ENCODE assay signal across 18 cellular contexts in the genomic region with DNA sequence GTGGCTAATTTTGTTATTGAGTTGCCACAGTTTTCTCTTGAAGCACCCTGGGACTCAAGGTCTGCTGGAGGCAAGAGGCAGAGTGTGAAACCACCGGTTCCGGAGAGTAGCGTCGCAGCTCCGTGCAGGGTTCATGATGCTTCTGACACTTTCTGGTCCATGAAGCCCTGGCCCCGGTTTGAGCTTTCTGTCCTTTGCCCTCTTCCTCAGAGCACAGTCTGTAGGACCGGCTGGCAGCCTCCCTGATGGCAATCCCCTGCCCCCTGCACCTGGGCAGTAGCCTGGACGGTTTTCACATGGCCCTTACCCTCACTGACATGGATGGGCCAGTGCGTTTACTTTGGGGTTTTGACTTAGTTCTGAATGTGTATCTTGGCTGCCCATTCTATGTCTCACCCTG.
DNase-seq lines count a peak whose midpoint lies in the region; ATAC-seq, FAIRE-seq and TF ChIP-seq lines count a peak whose summit lies in the region.
"Had no signal": no experiment of that assay in that cellular context is flagged by ENCODE, and none has a peak within 500 bp of the region (broad histone marks: within the 10 kb centered on the region; RNA-seq: fewer than 3 reads in every experiment).

No MANE protein-coding gene starts in this region.

- TF ChIP-seq RAD21 in HepG2 (CRISPR knock-in tag; IDR thresholded peaks at IDR 0.05) = no peak
- TF ChIP-seq RAD21 in K562 (CRISPR knock-in tag; conservative IDR thresholded peaks at IDR 0.05 in 1 of 2, IDR thresholded peaks at IDR 0.05 in 1 of 2) = no peak

- WGBS in right lobe of liver (ENCODE audit: insufficient coverage, low coverage, low lambda C conversion rate, missing lambda C conversion rate) = 52% methylated on average over 7 of the region's 9 CpGs
- 38% methylated on average over 6 of the region's 9 CpGs for WGBS in HepG2 (ENCODE audit: low lambda C conversion rate)
- WGBS in K562 (ENCODE audit: insufficient coverage, low coverage, missing lambda C conversion rate) = 1% methylated on average over 9 of the region's 9 CpGs
- no CpG with 5 or more reads among the region's 9 CpGs for WGBS in trophoblast cell (ENCODE audit: extremely low coverage, insufficient coverage, insufficient read length)

- POLR2A ChIA-PET in HepG2 (lab: Yijun Ruan, JAX) (no interaction called here), K562 (lab: Yijun Ruan, JAX) (no interaction called here)

- H3K4me3 ChIP-seq in right lobe of liver = no peak overlapping the region
- no peak overlapping the region for H3K4me3 ChIP-seq in HepG2 (replicated peaks in 1 of 3; ENCODE audit: insufficient read depth in 1 of 3, low read depth in 2 of 3, low read length in 3 of 3)
- no peak overlapping the region for H3K4me3 ChIP-seq in K562
- no peak overlapping the region for H3K4me3 ChIP-seq in trophoblast cell (ENCODE audit: low read depth, low read length)
- H3K4me3 ChIP-seq: BLaER1 treated with 17β-estradiol and CSF1 and Interleukin-3, amounts not matched to agents 10 nM and 100 nM; GM12878 had no signal

- H3K36me3 ChIP-seq in right lobe of liver (no peaks in the 10 kb centered on the region), HepG2 (replicated peaks in 1 of 2; ENCODE audit: control insufficient read depth in 1 of 2, insufficient read depth in 2 of 2, low read length in 2 of 2) (no peaks in the 10 kb centered on the region), K562 (ENCODE audit: control insufficient read depth, insufficient read depth, low read length) (no peaks in the 10 kb centered on the region), trophoblast cell (ENCODE audit: control insufficient read depth in 1 of 2, insufficient read depth in 2 of 2, low read length in 2 of 2) (no peaks in the 10 kb centered on the region)
- H3K36me3 ChIP-seq: BLaER1 treated with 17β-estradiol and CSF1 and Interleukin-3, amounts not matched to agents 10 nM and 100 nM had no signal

- H3K9me1 ChIP-seq in K562 (ENCODE audit: control insufficient read depth, insufficient read depth, low read length) = no peaks in the 10 kb centered on the region

- intact Hi-C loops in right lobe of liver (cut with DNase I) (no loop called here), HepG2 (cut with micrococcal nuclease; ENCODE audit: unreplicated experiment) (no loop called here), K562 (cut with micrococcal nuclease) (no loop called here)

- H4K20me1 ChIP-seq in HepG2 (ENCODE audit: insufficient read depth, low read length) (no peaks in the 10 kb centered on the region), K562 (replicated peaks; ENCODE audit: control insufficient read depth, insufficient read depth, low read length) (no peaks in the 10 kb centered on the region)
- H4K20me1 ChIP-seq: BLaER1 treated with 17β-estradiol and CSF1 and Interleukin-3, amounts not matched to agents 10 nM and 100 nM had no signal

- TF ChIP-seq POLR2A in right lobe of liver (IDR thresholded peaks at IDR 0.05) (no peak), HepG2 (IDR thresholded peaks at IDR 0.05; ENCODE audit: insufficient read depth in 1 of 2, low read depth in 2 of 2, low read length in 2 of 2) (no peak), K562 (conservative IDR thresholded peaks at IDR 0.05) (no peak)

- H3K4me2 ChIP-seq in HepG2 (ENCODE audit: low read depth, low read length) = no peak overlapping the region
- H3K4me2 ChIP-seq in K562 (ENCODE audit: insufficient read depth, low read length) = no peak overlapping the region
- no peak overlapping the region for H3K4me2 ChIP-seq in trophoblast cell (ENCODE audit: low read length)
- H3K4me2 ChIP-seq: BLaER1 treated with 17β-estradiol and CSF1 and Interleukin-3, amounts not matched to agents 10 nM and 100 nM had no signal

- no peak overlapping the region for H2BK12ac ChIP-seq in trophoblast cell (ENCODE audit: low read length)

- H2BK5ac ChIP-seq in trophoblast cell (ENCODE audit: low read depth, low read length, poor library complexity) = no peak overlapping the region

- H3K18ac ChIP-seq in trophoblast cell (ENCODE audit: low read length) = no peak overlapping the region

- H2AK5ac ChIP-seq in trophoblast cell (ENCODE audit: low read length) = no peak overlapping the region

- H3K14ac ChIP-seq in trophoblast cell (ENCODE audit: low read length) = no peak overlapping the region

- TF ChIP-seq EP300 in HepG2 (IDR thresholded peaks at IDR 0.05; ENCODE audit: low read depth in 2 of 2, low read length in 2 of 2) (no peak), HepG2 (CRISPR knock-in tag; IDR thresholded peaks at IDR 0.05; ENCODE audit: borderline replicate concordance) (no peak), K562 (IDR thresholded peaks at IDR 0.05; ENCODE audit: low read length) (no peak)

- BruUV-seq in HepG2 (replicated peaks; lab: Mats Ljungman, UMichigan) = no TSS peak
- no TSS peak for BruUV-seq in K562 (replicated peaks; lab: Mats Ljungman, UMichigan)

- H3K27ac ChIP-seq in right lobe of liver (no peak overlapping the region), HepG2 (ENCODE audit: extremely low read length, insufficient read depth, low read length) (no peak overlapping the region), K562 (ENCODE audit: extremely low read depth, low read depth, low read length) (no peak overlapping the region), trophoblast cell (ENCODE audit: low read depth, low read length) (no peak overlapping the region)
- H3K27ac ChIP-seq: BLaER1 treated with 17β-estradiol and CSF1 and Interleukin-3, amounts not matched to agents 10 nM and 100 nM; HL-60 had no signal

- H3K79me2 ChIP-seq in HepG2 (ENCODE audit: insufficient read depth, low read length) = no peaks in the 10 kb centered on the region
- H3K79me2 ChIP-seq in K562 (ENCODE audit: control insufficient read depth, insufficient read depth, low read length) = no peaks in the 10 kb centered on the region
- H3K79me2 ChIP-seq in trophoblast cell (ENCODE audit: control insufficient read depth, insufficient read depth, low read length, poor library complexity) = no peaks in the 10 kb centered on the region

- H4K12ac ChIP-seq in trophoblast cell (ENCODE audit: low read depth, low read length) = no peak overlapping the region

- TF ChIP-seq CTCF in right lobe of liver (IDR thresholded peaks at IDR 0.05) = no peak
- TF ChIP-seq CTCF in HepG2 (CRISPR knock-in tag; IDR thresholded peaks at IDR 0.05) = no peak
- TF ChIP-seq CTCF in K562 (IDR thresholded peaks at IDR 0.05 in 2 of 3, conservative IDR thresholded peaks at IDR 0.05 in 1 of 3; ENCODE audit: insufficient read depth in 2 of 3, low read depth in 1 of 3, low read length in 3 of 3) = no peak

- in situ Hi-C loops in HepG2 (cut with HindIII; ENCODE audit: extremely low pct_ligation_motif_present, low pct_unique_long_range_greater_than_20kb) (no loop called here), K562 (cut with MboI) (no loop called here)

- no peaks in the 10 kb centered on the region for H3K4me1 ChIP-seq in right lobe of liver
- H3K4me1 ChIP-seq in HepG2 (ENCODE audit: insufficient read depth, low read length) = no peaks in the 10 kb centered on the region
- H3K4me1 ChIP-seq in K562 (replicated peaks in 1 of 2; ENCODE audit: control insufficient read depth in 2 of 2, insufficient read depth in 2 of 2, low read length in 2 of 2) = no peaks in the 10 kb centered on the region
- H3K4me1 ChIP-seq in trophoblast cell (ENCODE audit: control insufficient read depth in 1 of 2, insufficient read depth in 2 of 2, low read length in 2 of 2) = no peaks in the 10 kb centered on the region
- H3K4me1 ChIP-seq: BLaER1 treated with 17β-estradiol and CSF1 and Interleukin-3, amounts not matched to agents 10 nM and 100 nM had no signal

- H3K9me3 ChIP-seq in right lobe of liver (no peaks in the 10 kb centered on the region), HepG2 (ENCODE audit: low read length) (no peaks in the 10 kb centered on the region), K562 (replicated peaks; ENCODE audit: control insufficient read depth, insufficient read depth, low read depth, low read length) (no peaks in the 10 kb centered on the region), trophoblast cell (ENCODE audit: insufficient read depth, low read depth, low read length) (no peaks in the 10 kb centered on the region)

- H3K79me1 ChIP-seq in trophoblast cell (ENCODE audit: low read length) = no peaks in the 10 kb centered on the region

- no peak overlapping the region for H4K8ac ChIP-seq in trophoblast cell (ENCODE audit: low read depth, low read length)

- DNase-seq in right lobe of liver = no peak
- DNase-seq in HepG2 (ENCODE audit: low spot score) = no peak
- DNase-seq in K562 (ENCODE audit: extremely low read depth in 1 of 4, low spot score in 3 of 4) = no peak
- DNase-seq in trophoblast cell = no peak
- no peak for DNase-seq in globus pallidus (ENCODE audit: low spot score)
- DNase-seq in H4 (ENCODE audit: low spot score) = no peak
- DNase-seq: Calu3; CD8-positive, alpha-beta T cell; DMS79 treated with DMSO at 0.1 percent for 48 hours; GF-D8; HCEC 1CT; IMR-90; KBM-7 had no signal

- H3K4ac ChIP-seq in trophoblast cell (ENCODE audit: low read depth, low read length) = no peak overlapping the region

- no peak overlapping the region for H2BK120ac ChIP-seq in trophoblast cell (ENCODE audit: insufficient read depth, low read length, poor library complexity)

- ATAC-seq in right lobe of liver = peak in 3 of 4 donors; percentile 26 to 38 (median 31)
- no peak for ATAC-seq in HepG2
- peak; percentile 23; the same call in 1 of the 3 replicates for ATAC-seq in K562
- no peak for ATAC-seq in HG03469 (IDR thresholded peaks at IDR 0.05; ENCODE audit: unreplicated experiment)
- ATAC-seq: CD8-positive, alpha-beta T cell; GM12878 had no signal

- H2AFZ ChIP-seq in HepG2 (ENCODE audit: low read length) (no peak overlapping the region), K562 (ENCODE audit: low read depth, low read length) (no peak overlapping the region), trophoblast cell (ENCODE audit: insufficient read depth, low read length, poor library complexity) (no peak overlapping the region)

- peak overlapping the region; percentile 98 for H3K23ac ChIP-seq in trophoblast cell (ENCODE audit: low read length)

- CTCF ChIA-PET in HepG2 (lab: Yijun Ruan, JAX; ENCODE audit: low intra/inter-chr PET ratio, low total read pairs) = no interaction called here
- CTCF ChIA-PET in K562 (lab: Yijun Ruan, JAX; ENCODE audit: low intra/inter-chr PET ratio) = no interaction called here

- H3K9ac ChIP-seq in HepG2 (ENCODE audit: insufficient read depth, low read depth, low read length) (no peak overlapping the region), K562 (ENCODE audit: insufficient read depth in 1 of 2, low read depth in 2 of 2, low read length in 2 of 2) (no peak overlapping the region), trophoblast cell (ENCODE audit: low read length) (no peak overlapping the region)
- H3K9ac ChIP-seq: BLaER1 treated with 17β-estradiol and CSF1 and Interleukin-3, amounts not matched to agents 10 nM and 100 nM had no signal

- no peaks in the 10 kb centered on the region for H3K27me3 ChIP-seq in right lobe of liver
- H3K27me3 ChIP-seq in HepG2 (ENCODE audit: control insufficient read depth in 1 of 2, insufficient read depth in 2 of 2, low read length in 2 of 2) = 0 out of 5 replicates have a peak, but pooled peaks cover 0 to 2% of the 10 kb centered on the region in 2 experiments
- peaks cover 6 to 15% of the 10 kb centered on the region in 2 experiments; a peak in 4 of 5 replicates for H3K27me3 ChIP-seq in K562 (ENCODE audit: control insufficient read depth in 2 of 2, insufficient read depth in 2 of 2, low read length in 2 of 2)
- no peaks in the 10 kb centered on the region for H3K27me3 ChIP-seq in trophoblast cell (ENCODE audit: insufficient read depth, low read length)
- H3K27me3 ChIP-seq: BLaER1 treated with 17β-estradiol and CSF1 and Interleukin-3, amounts not matched to agents 10 nM and 100 nM had no signal

- no peak overlapping the region for H4K91ac ChIP-seq in trophoblast cell (ENCODE audit: low read depth, low read length)

- FAIRE-seq in HepG2 (lab: Jason Lieb, UNC) (no peak), K562 (lab: Jason Lieb, UNC) (no peak)
- FAIRE-seq: GM12878, H54 had no signal

Comparison
In these comparisons a context has a peak if more than half of its experiments do, and no peak if none do; other contexts are left out.
1. ATAC-seq: peak in right lobe of liver (3 of 4) and K562 (single experiment); none in HepG2 (single experiment) and HG03469 (single experiment).